1 cellular context compared by ENCODE assay signal in genomic region chr17:50348522-50349240, GRCh38.
TF ChIP-seq lines count a peak whose summit lies in the region.

No MANE protein-coding gene starts in this region.

TF ChIP-seq in GM23338, 12 proteins besides CTCF, POLR2A, EP300 and RAD21:
- TF ChIP-seq STAT1 (IDR thresholded peaks at IDR 0.05; ENCODE audit: unreplicated experiment) (no peak), CREB1 (CRISPR knock-in tag; IDR thresholded peaks at IDR 0.05; ENCODE audit: low read depth) (no peak), POLR2AphosphoS5 (IDR thresholded peaks at IDR 0.05; ENCODE audit: low read depth) (no peak), EZH2 (IDR thresholded peaks at IDR 0.05; ENCODE audit: low read depth, unreplicated experiment) (no peak), ZNF114 (CRISPR knock-in tag; IDR thresholded peaks at IDR 0.05) (no peak), NANOG (IDR thresholded peaks at IDR 0.05; ENCODE audit: borderline replicate concordance) (no peak)
